In genomic region chr13:24822640-24823039, GRCh38 we compare ENCODE assay signal across 22 cellular contexts. TPM values are rescaled to one million over a fixed set of nuclear protein-coding genes. Genes with fewer than 3 reads are reported as not detected.
DNase-seq lines count a peak whose midpoint lies in the region; ATAC-seq and TF ChIP-seq lines count a peak whose summit lies in the region.
"Had no signal": no experiment of that assay in that cellular context is flagged by ENCODE, and none has a peak within 500 bp of the region (broad histone marks: within the 10 kb centered on the region; RNA-seq: fewer than 3 reads in every experiment).

No MANE protein-coding gene starts in this region.

- TF ChIP-seq EP300 in suprapubic skin (IDR thresholded peaks at IDR 0.05) = no peak

- intact Hi-C loops in activated CD4-positive, alpha-beta memory T cell treated with anti-CD3 and anti-CD28 coated beads for 36 hours (cut with micrococcal nuclease) = no loop called here

- no peaks in the 10 kb centered on the region for H3K36me3 ChIP-seq in suprapubic skin
- H3K36me3 ChIP-seq in Peyer's patch = no peaks in the 10 kb centered on the region
- H3K36me3 ChIP-seq: HAP-1, SJCRH30 had no signal

- 92% methylated on average over 5 of the region's 5 CpGs for WGBS in suprapubic skin

- TF ChIP-seq POLR2A in suprapubic skin (IDR thresholded peaks at IDR 0.05) (no peak), Peyer's patch (IDR thresholded peaks at IDR 0.05) (no peak)

- H3K9me3 Mint-ChIP-seq in activated CD4-positive, alpha-beta memory T cell treated with anti-CD3 and anti-CD28 coated beads for 36 hours = peaks cover 8% of the 10 kb centered on the region
- H3K9me3 Mint-ChIP-seq in activated CD4-positive, alpha-beta memory T cell treated with anti-CD3 and anti-CD28 coated beads, Interleukin-2, amount 10 ng/mL, durations not matched to agents 7 days and 5 days = peaks cover 5% of the 10 kb centered on the region
- H3K9me3 Mint-ChIP-seq: CD8-positive, alpha-beta T cell; GM23338 had no signal

- CTCF ChIA-PET in activated CD4-positive, alpha-beta memory T cell treated with anti-CD3 and anti-CD28 coated beads for 36 hours (lab: Charles Lee) = no interaction called here
- CTCF ChIA-PET in activated CD4-positive, alpha-beta memory T cell treated with anti-CD3 and anti-CD28 coated beads, Interleukin-2, amount 10 ng/mL, durations not matched to agents 7 days and 5 days (lab: Charles Lee) = no interaction called here

- peak; percentile 9 for DNase-seq in activated CD4-positive, alpha-beta memory T cell treated with anti-CD3 and anti-CD28 coated beads for 36 hours
- no peak for DNase-seq in activated CD4-positive, alpha-beta memory T cell treated with anti-CD3 and anti-CD28 coated beads, Interleukin-2, amount 10 ng/mL, durations not matched to agents 7 days and 5 days
- DNase-seq in suprapubic skin (ENCODE audit: low spot score in 2 of 2) (no peak), AML-193 (lab: John Stamatoyannopoulos, UW) (no peak), Peyer's patch (no peak)
- DNase-seq: 8988T; C1 segment of cervical spinal cord; Calu3; CD8-positive, alpha-beta T cell; DMS153; NCI-H1694 treated with DMSO at 0.1 percent for 48 hours; NCI-H2081 treated with DMSO at 0.1 percent for 48 hours; SJCRH30; T-helper 1 cell had no signal

- H3K4me3 Mint-ChIP-seq in activated CD4-positive, alpha-beta memory T cell treated with anti-CD3 and anti-CD28 coated beads for 36 hours = no peak overlapping the region
- H3K4me3 Mint-ChIP-seq in activated CD4-positive, alpha-beta memory T cell treated with anti-CD3 and anti-CD28 coated beads, Interleukin-2, amount 10 ng/mL, durations not matched to agents 7 days and 5 days = no peak overlapping the region
- H3K4me3 Mint-ChIP-seq: CD8-positive, alpha-beta T cell; GM23338 had no signal

- no peak for TF ChIP-seq CTCF in suprapubic skin (IDR thresholded peaks at IDR 0.05)
- no peak for TF ChIP-seq CTCF in Peyer's patch (IDR thresholded peaks at IDR 0.05)

- H3K4me3 ChIP-seq in suprapubic skin = no peak overlapping the region
- no peak overlapping the region for H3K4me3 ChIP-seq in Peyer's patch
- H3K4me3 ChIP-seq: GM23338, HAP-1, SJCRH30 had no signal

- peaks cover 27% of the 10 kb centered on the region for H3K27me3 Mint-ChIP-seq in activated CD4-positive, alpha-beta memory T cell treated with anti-CD3 and anti-CD28 coated beads for 36 hours
- H3K27me3 Mint-ChIP-seq in activated CD4-positive, alpha-beta memory T cell treated with anti-CD3 and anti-CD28 coated beads, Interleukin-2, amount 10 ng/mL, durations not matched to agents 7 days and 5 days = peaks cover 12% of the 10 kb centered on the region

- no peaks in the 10 kb centered on the region for H3K4me1 Mint-ChIP-seq in activated CD4-positive, alpha-beta memory T cell treated with anti-CD3 and anti-CD28 coated beads for 36 hours (ENCODE audit: low read depth)
- H3K4me1 Mint-ChIP-seq in activated CD4-positive, alpha-beta memory T cell treated with anti-CD3 and anti-CD28 coated beads, Interleukin-2, amount 10 ng/mL, durations not matched to agents 7 days and 5 days = peaks cover 6% of the 10 kb centered on the region

- H3K27ac Mint-ChIP-seq in activated CD4-positive, alpha-beta memory T cell treated with anti-CD3 and anti-CD28 coated beads for 36 hours = no peak overlapping the region
- H3K27ac Mint-ChIP-seq in activated CD4-positive, alpha-beta memory T cell treated with anti-CD3 and anti-CD28 coated beads, Interleukin-2, amount 10 ng/mL, durations not matched to agents 7 days and 5 days = no peak overlapping the region
- H3K27ac Mint-ChIP-seq: CD8-positive, alpha-beta T cell; GM23338 had no signal

- H3K36me3 Mint-ChIP-seq in activated CD4-positive, alpha-beta memory T cell treated with anti-CD3 and anti-CD28 coated beads for 36 hours = no peaks in the 10 kb centered on the region
- H3K36me3 Mint-ChIP-seq in activated CD4-positive, alpha-beta memory T cell treated with anti-CD3 and anti-CD28 coated beads, Interleukin-2, amount 10 ng/mL, durations not matched to agents 7 days and 5 days (ENCODE audit: low read depth) = no peaks in the 10 kb centered on the region
- H3K36me3 Mint-ChIP-seq: CD8-positive, alpha-beta T cell had no signal

- POLR2A ChIA-PET in activated CD4-positive, alpha-beta memory T cell treated with anti-CD3 and anti-CD28 coated beads for 36 hours (lab: Charles Lee) = no interaction called here
- POLR2A ChIA-PET in activated CD4-positive, alpha-beta memory T cell treated with anti-CD3 and anti-CD28 coated beads, Interleukin-2, amount 10 ng/mL, durations not matched to agents 7 days and 5 days (lab: Charles Lee) = no interaction called here

- H3K9me3 ChIP-seq in suprapubic skin (peaks cover 3% of the 10 kb centered on the region), Peyer's patch (no peaks in the 10 kb centered on the region)
- H3K9me3 ChIP-seq: SJCRH30 had no signal

- ATAC-seq in GM18867 (IDR thresholded peaks at IDR 0.05; ENCODE audit: unreplicated experiment) (peak; percentile 42), HG02885 (IDR thresholded peaks at IDR 0.05; ENCODE audit: poor library complexity, unreplicated experiment) (peak; percentile 51), HG03039 (IDR thresholded peaks at IDR 0.05; ENCODE audit: unreplicated experiment) (no peak)
- ATAC-seq: CD8-positive, alpha-beta T cell; GM23338 had no signal

- no peaks in the 10 kb centered on the region for H3K27me3 ChIP-seq in suprapubic skin
- H3K27me3 ChIP-seq in Peyer's patch = no peaks in the 10 kb centered on the region
- H3K27me3 ChIP-seq: SJCRH30 had no signal

- H3K4me1 ChIP-seq in suprapubic skin = no peaks in the 10 kb centered on the region
- H3K4me1 ChIP-seq in Peyer's patch = no peaks in the 10 kb centered on the region
- H3K4me1 ChIP-seq: HAP-1, SJCRH30 had no signal

- H3K27ac ChIP-seq in suprapubic skin (no peak overlapping the region), Peyer's patch (no peak overlapping the region)
- H3K27ac ChIP-seq: SJCRH30 had no signal

RNA-seq across cellular contexts. Expression of gene RNF17, which starts 58.7 kb away (rescaled TPM):
- total RNA-seq in activated CD4-positive, alpha-beta memory T cell treated with anti-CD3 and anti-CD28 coated beads for 36 hours = not detected
- total RNA-seq in activated CD4-positive, alpha-beta memory T cell treated with anti-CD3 and anti-CD28 coated beads, Interleukin-2, amount 10 ng/mL, durations not matched to agents 7 days and 5 days = not detected
- total RNA-seq in suprapubic skin (not detected), Peyer's patch (not detected)
- total RNA-seq: Calu3; CD8-positive, alpha-beta T cell; Daoy; GM23338; MCF 10A; OCI-LY7; SJCRH30 had no signal
